Comparison of ENCODE assay signal across 8 cellular contexts in the genomic region with DNA sequence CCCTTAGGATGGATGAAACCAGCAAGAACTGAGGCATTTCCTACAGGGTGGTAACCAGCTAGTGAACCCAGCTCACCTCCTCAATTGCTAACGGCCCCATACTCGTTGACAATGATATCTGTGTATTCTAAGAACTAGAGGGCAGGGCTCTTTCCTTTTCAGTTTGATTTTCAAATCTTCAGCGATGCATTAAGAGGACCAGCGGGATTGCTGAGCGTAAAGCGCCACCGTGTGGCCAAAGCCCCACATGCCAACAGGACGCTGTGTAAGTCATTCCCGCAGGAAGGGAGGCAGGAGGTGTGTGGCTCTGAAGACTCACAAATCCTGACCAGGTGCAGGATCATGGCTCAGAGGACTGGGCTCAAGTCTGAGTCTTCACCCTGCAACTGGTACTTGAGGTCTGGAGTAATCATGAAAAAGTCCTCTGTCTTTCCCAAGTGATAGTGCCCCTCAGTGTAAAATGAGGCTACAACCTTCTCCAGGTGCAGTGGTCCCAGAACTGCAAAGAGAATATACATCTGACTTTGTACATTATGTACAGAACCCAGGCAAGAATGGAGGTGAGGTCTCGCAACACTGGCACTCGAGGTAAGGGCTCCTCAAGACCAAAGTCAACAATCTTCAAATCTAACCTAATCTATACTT. TPM values are rescaled to one million over a fixed set of nuclear protein-coding genes. Genes with fewer than 3 reads are reported as not detected.
DNase-seq lines count a peak whose midpoint lies in the region; ATAC-seq and TF ChIP-seq lines count a peak whose summit lies in the region.

No MANE protein-coding gene starts in this region.

- ATAC-seq in HG02623 (IDR thresholded peaks at IDR 0.05; ENCODE audit: unreplicated experiment) (peak; percentile 84), left cardiac atrium (peak; percentile 85 to 90)
- ATAC-seq in activated naive CD8-positive, alpha-beta T cell treated with anti-CD3 and anti-CD28 coated beads, Interleukin-2, amount 50 U/mL, for 24 hours, result peak; percentile 80

- H3K36me3 Mint-ChIP-seq in activated naive CD8-positive, alpha-beta T cell treated with anti-CD3 and anti-CD28 coated beads, Interleukin-2, amount 50 U/mL, for 24 hours (ENCODE audit: low read depth), result no peaks in the 10 kb centered on the region

- peak; percentile 89 for TF ChIP-seq CTCF in GM12801 (IDR thresholded peaks at IDR 0.05; ENCODE audit: extremely low read depth, insufficient read length)

- no peak overlapping the region for H3K4me3 Mint-ChIP-seq in activated naive CD8-positive, alpha-beta T cell treated with anti-CD3 and anti-CD28 coated beads, Interleukin-2, amount 50 U/mL, for 24 hours

- no peaks in the 10 kb centered on the region for H3K9me3 Mint-ChIP-seq in activated naive CD8-positive, alpha-beta T cell treated with anti-CD3 and anti-CD28 coated beads, Interleukin-2, amount 50 U/mL, for 24 hours

- intact Hi-C loops in left cardiac atrium (cut with DNase I), result loop anchor here in 1 of 2 donors (5.0 to 10.0 kb wide), 2 partner anchors 1093 to 1405 kb away; no protein-coding TSS in a partner anchor

- no peak overlapping the region for H3K27ac Mint-ChIP-seq in activated naive CD8-positive, alpha-beta T cell treated with anti-CD3 and anti-CD28 coated beads, Interleukin-2, amount 50 U/mL, for 24 hours

- peak; percentile 78 for DNase-seq in NCI-H128 (lab: John Stamatoyannopoulos, UW; ENCODE audit: unreplicated experiment)
- peak; percentile 82 for DNase-seq in SW480 (ENCODE audit: low spot score)
- DNase-seq in activated naive CD8-positive, alpha-beta T cell treated with anti-CD3 and anti-CD28 coated beads, Interleukin-2, amount 50 U/mL, for 24 hours, result peak; percentile 82
- DNase-seq in left cardiac atrium, result peak; percentile 81
- DNase-seq in retina, result peak; percentile 86
- DNase-seq in cortex of kidney (lab: John Stamatoyannopoulos, UW), result no peak

- H3K27me3 Mint-ChIP-seq in activated naive CD8-positive, alpha-beta T cell treated with anti-CD3 and anti-CD28 coated beads, Interleukin-2, amount 50 U/mL, for 24 hours, result peaks cover 13% of the 10 kb centered on the region

- H3K4me1 Mint-ChIP-seq in activated naive CD8-positive, alpha-beta T cell treated with anti-CD3 and anti-CD28 coated beads, Interleukin-2, amount 50 U/mL, for 24 hours, result peaks cover 8% of the 10 kb centered on the region

RNA-seq across cellular contexts. Expression of a gene that starts 40.9 kb away (rescaled TPM):
- not detected for total RNA-seq in left cardiac atrium
